Comparison of ENCODE assay signal across 8 cellular contexts in the genomic region with DNA sequence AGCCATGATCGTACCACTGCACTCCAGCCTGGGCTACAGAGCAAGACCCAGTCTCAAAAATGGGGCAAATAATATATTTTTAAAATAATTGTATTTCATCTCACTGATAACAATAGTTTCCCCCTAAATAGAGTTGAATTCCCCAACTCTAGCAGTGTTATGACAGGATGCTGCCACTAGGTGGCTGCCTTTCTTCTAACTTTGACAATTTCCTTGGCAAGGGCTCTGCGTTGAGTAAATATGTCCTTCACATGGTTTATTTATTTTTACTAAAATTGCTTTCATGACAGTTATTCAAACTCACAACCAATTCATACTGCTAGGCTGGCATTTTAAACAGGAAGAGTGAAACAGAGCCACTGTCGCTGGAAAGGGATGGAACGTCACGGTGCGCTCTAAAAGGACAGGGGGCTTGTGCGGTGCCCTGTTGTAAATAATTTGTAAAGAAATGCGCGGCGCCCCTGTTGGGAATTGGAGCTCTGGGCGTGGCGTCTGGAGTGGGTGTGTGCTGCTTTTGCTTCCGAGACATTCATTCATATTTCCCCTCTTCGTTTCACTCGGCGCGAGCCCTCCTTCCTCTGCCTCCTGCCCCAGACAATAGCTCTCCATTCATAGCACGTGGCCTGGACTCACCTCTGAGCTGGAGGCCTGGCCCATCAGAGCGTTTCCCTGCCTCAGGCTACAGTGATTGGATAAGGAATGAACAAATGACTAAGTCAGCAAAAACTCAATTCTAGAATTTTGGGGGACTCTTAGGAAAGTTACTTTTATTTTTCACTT. TPM values are rescaled to one million over a fixed set of nuclear protein-coding genes. Genes with fewer than 3 reads are reported as not detected.
DNase-seq lines count a peak whose midpoint lies in the region; ATAC-seq, FAIRE-seq and TF ChIP-seq lines count a peak whose summit lies in the region.

No MANE protein-coding gene starts in this region.

- peaks cover under 1% of the 10 kb centered on the region for H3K27me3 ChIP-seq in keratinocyte (ENCODE audit: control insufficient read depth, extremely low read depth, insufficient read depth, low read length)

- no peaks in the 10 kb centered on the region for H3K36me3 ChIP-seq in keratinocyte (ENCODE audit: control insufficient read depth in 2 of 2, extremely low read depth in 1 of 2, insufficient read depth in 2 of 2, low read length in 2 of 2)

- H3K9me3 ChIP-seq in keratinocyte (ENCODE audit: control insufficient read depth, low read depth, low read length): no peaks in the 10 kb centered on the region

- peaks cover 7% of the 10 kb centered on the region for H3K4me1 ChIP-seq in keratinocyte (ENCODE audit: control insufficient read depth, extremely low read depth, insufficient read depth, low read length)

- no peak overlapping the region for H3K9ac ChIP-seq in keratinocyte (ENCODE audit: control insufficient read depth, extremely low read depth, insufficient read depth, low read length)

- H3K79me2 ChIP-seq in keratinocyte (ENCODE audit: control insufficient read depth, insufficient read depth, low read length): no peaks in the 10 kb centered on the region

- peak; percentile 66 to 79 (median 75) for TF ChIP-seq CTCF in keratinocyte (optimal IDR thresholded peaks at IDR 0.05 in 1 of 3, IDR thresholded peaks at IDR 0.05 in 1 of 3, conservative IDR thresholded peaks at IDR 0.05 in 1 of 3; ENCODE audit: extremely low read depth in 1 of 3, insufficient read depth in 2 of 3, low read length in 3 of 3)

- H3K27ac ChIP-seq in keratinocyte (ENCODE audit: control insufficient read depth, insufficient read depth, low read length): no peak overlapping the region

- H3K4me3 ChIP-seq in keratinocyte (ENCODE audit: control insufficient read depth in 2 of 3, extremely low read depth in 1 of 3, insufficient read depth in 2 of 3, low read depth in 1 of 3, low read length in 3 of 3): no peak overlapping the region

- dilution Hi-C loops in keratinocyte (cut with MboI; ENCODE audit: extremely low pct_ligation_motif_present, low sequenced_read_pairs): no loop called here

- no peak overlapping the region for H2AFZ ChIP-seq in keratinocyte (ENCODE audit: control insufficient read depth, low read length)

- H3K9me1 ChIP-seq in keratinocyte (ENCODE audit: control insufficient read depth, extremely low read depth, insufficient read depth, low read length): no peaks in the 10 kb centered on the region

- no peak for ATAC-seq in HG03342 (IDR thresholded peaks at IDR 0.05; ENCODE audit: unreplicated experiment)
- no peak for ATAC-seq in HG02970 (IDR thresholded peaks at IDR 0.05; ENCODE audit: low FRiP score, unreplicated experiment)

- DNase-seq in EL (peak; percentile 60), LHCN-M2 (ENCODE audit: low read depth) (peak; percentile 58), SW480 (ENCODE audit: low spot score) (peak; percentile 28), brain pericyte (ENCODE audit: low read depth, low spot score) (peak; percentile 18), keratinocyte (ENCODE audit: low read depth, low spot score) (no peak)
- peak; percentile 9 to 35 for DNase-seq in stimulated activated CD4-positive, alpha-beta T cell treated with anti-CD3 and anti-CD28 coated beads, Interleukin-1b, Interleukin-23, amount 100 ng/mL, for 1 hour (ENCODE audit: low read depth in 2 of 2)

- peak; percentile 73 for FAIRE-seq in keratinocyte (lab: Jason Lieb, UNC)

- H3K4me2 ChIP-seq in keratinocyte (ENCODE audit: control insufficient read depth, extremely low read depth, insufficient read depth, low read depth, low read length): no peak overlapping the region

- H4K20me1 ChIP-seq in keratinocyte (ENCODE audit: control insufficient read depth, extremely low read depth, insufficient read depth, low read length): no peaks in the 10 kb centered on the region

RNA-seq across cellular contexts. Expression of a gene that starts 20.5 kb away (rescaled TPM):
- total RNA-seq in LHCN-M2 (2014; rRNA removed): 113 and 134 TPM in 2 replicates
- 92.0 TPM for polyA plus RNA-seq in LHCN-M2 (2012)
- polyA plus RNA-seq in keratinocyte: 29.5 to 86.5 TPM (median 47.2 TPM) in 3 replicates
- 20.2 TPM for polyA plus RNA-seq in keratinocyte (2011; ENCODE audit: low read depth)
- 47.3 and 47.7 TPM in 2 replicates for polyA plus RNA-seq in keratinocyte (2011; cell fraction: cytosol; rRNA removed)
- 120 and 126 TPM in 2 replicates for polyA plus RNA-seq in keratinocyte (2011; cell fraction: nucleus; rRNA removed)
- polyA plus RNA-seq in keratinocyte (2012; ENCODE audit: low replicate concordance): 46.9 and 75.3 TPM in 2 replicates
- polyA minus RNA-seq in keratinocyte: 32.0 to 86.5 TPM (median 65.6 TPM) in 3 replicates
- 43.9 TPM for polyA minus RNA-seq in keratinocyte (2011; cell fraction: cytosol; rRNA and poly(A)+ RNA removed)
- 53.9 and 82.5 TPM in 2 replicates for polyA minus RNA-seq in keratinocyte (2011; cell fraction: nucleus; rRNA and poly(A)+ RNA removed)
